ENCODE assay signal across 25 cellular contexts in the genomic region with DNA sequence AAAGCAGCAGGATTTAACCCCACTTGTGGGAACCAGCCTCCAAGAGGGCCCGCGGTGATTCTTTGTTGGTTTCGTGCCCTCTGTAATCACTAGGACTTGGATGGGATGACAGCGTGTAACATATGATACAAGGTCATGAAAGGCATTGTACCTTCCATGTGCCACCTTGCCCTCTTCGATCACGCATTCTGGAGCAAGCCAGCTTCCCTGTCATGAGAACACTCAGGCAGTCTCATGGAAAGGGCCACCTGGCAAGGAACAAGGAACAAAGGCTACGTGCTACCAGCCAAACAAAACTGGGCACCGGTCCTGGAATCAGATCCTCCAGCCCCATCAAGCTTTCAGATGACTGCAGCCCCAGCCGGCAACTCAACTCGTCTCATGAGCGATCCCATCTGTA.
"Had no signal": no experiment of that assay in that cellular context is flagged by ENCODE, and none has a peak within 500 bp of the region (broad histone marks: within the 10 kb centered on the region; RNA-seq: fewer than 3 reads in every experiment).

No MANE protein-coding gene starts in this region.

- H3K4me1 ChIP-seq: lower lobe of right lung, pancreas, right atrium auricular region, stomach, testis, transverse colon, upper lobe of left lung, vagina had no signal

- H3K4me3 ChIP-seq: lower lobe of right lung, pancreas, right atrium auricular region, skin epidermis, stomach, testis, thyroid gland, transverse colon, upper lobe of left lung, vagina had no signal

- H3K9me3 ChIP-seq: pancreas, stomach, testis, thyroid gland, transverse colon, upper lobe of left lung, vagina had no signal

- H3K27me3 ChIP-seq: pancreas, right atrium auricular region, stomach, testis, thyroid gland, transverse colon, upper lobe of left lung, vagina had no signal

- ATAC-seq: left ventricle myocardium superior; lower lobe of right lung; naive thymus-derived CD8-positive, alpha-beta T cell; sciatic nerve; stimulated activated naive B cell treated with anti-CD40 and anti-IgM and Interleukin-4, amounts not matched to agents 10 μg/mL and 1 μg/mL and 100 μg/mL, for 72 hours; stimulated activated naive CD8-positive, alpha-beta T cell treated with anti-CD3 and anti-CD28 coated beads, Interleukin-15, Interleukin-2, amounts not matched to agents 100 U/mL and 50 U/mL, for 24 hours had no signal

- H3K27ac ChIP-seq: lower lobe of right lung, pancreas, right atrium auricular region, skin epidermis, stomach, testis, thyroid gland, transverse colon, upper lobe of left lung, vagina had no signal

- H3K36me3 ChIP-seq: lower lobe of right lung, pancreas, right atrium auricular region, stomach, thyroid gland, transverse colon, upper lobe of left lung, vagina had no signal

- DNase-seq: hypothalamus; immature natural killer cell; kidney; left ventricle myocardium superior; lower lobe of right lung; mammary epithelial cell; mesenchymal stem cell; naive thymus-derived CD8-positive, alpha-beta T cell; nucleus accumbens; pancreas; stimulated activated CD4-positive, alpha-beta T cell treated with anti-CD3 and anti-CD28 coated beads, Interleukin-12 subunit alpha, Interleukin-12 subunit beta, amount 100 ng/mL, for 4 hours; stimulated activated CD4-positive, alpha-beta T cell treated with anti-CD3 and anti-CD28 coated beads, Interleukin-15, amount 100 ng/mL, for 24 hours; stimulated activated CD4-positive, alpha-beta T cell treated with anti-CD3 and anti-CD28 coated beads, Interleukin-2, amount 100 ng/mL, for 24 hours; stimulated activated CD4-positive, alpha-beta T cell treated with anti-CD3 and anti-CD28 coated beads, Interleukin-4, amount 100 ng/mL, for 1 hour; stimulated activated naive B cell treated with anti-CD40 and anti-IgM and Interleukin-4, amounts not matched to agents 10 μg/mL and 1 μg/mL and 100 μg/mL, for 72 hours; stimulated activated naive CD8-positive, alpha-beta T cell treated with anti-CD3 and anti-CD28 coated beads, Interleukin-15, Interleukin-2, amounts not matched to agents 100 U/mL and 50 U/mL, for 24 hours; stomach; testis; thyroid gland; transverse colon; upper lobe of left lung had no signal
